Comparison of ENCODE assay signal across 8 cellular contexts in the genomic region with DNA sequence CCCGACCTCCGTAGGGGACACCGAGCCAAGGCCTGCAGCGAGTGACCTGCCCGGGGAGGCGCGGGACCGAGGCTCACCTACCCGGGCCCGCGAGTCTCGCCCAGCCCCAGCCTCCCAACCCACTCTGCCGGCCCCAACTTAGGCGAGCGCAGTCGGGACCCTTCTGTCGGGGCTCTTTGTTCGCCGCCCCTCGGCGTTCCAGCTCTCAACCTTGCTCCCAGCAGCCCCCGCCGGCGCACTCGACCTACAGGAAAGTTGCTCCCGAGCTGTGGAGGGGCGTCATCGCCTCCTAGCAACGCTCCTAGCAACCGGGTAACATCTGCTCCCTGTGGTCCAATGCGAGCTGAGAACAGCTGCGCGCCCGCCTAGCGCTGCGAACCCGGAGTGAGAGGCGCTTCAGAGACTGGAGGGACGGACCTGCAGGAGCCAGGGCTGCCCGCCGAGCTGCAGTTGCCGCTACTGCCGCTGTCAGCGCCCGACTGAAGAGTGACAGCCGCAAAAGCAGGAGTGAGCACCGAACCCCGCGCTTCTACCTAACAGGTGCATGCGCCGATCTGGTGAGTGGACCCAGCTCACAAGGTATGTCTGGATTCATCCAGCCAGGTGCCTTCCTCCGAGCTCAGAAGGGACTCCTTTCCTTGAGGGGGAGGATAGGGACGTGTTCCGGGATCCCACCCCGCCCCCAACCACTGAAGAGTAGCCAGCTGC.
DNase-seq lines count a peak whose midpoint lies in the region; ATAC-seq, FAIRE-seq and TF ChIP-seq lines count a peak whose summit lies in the region.

No MANE protein-coding gene starts in this region.

- no peak overlapping the region for H3K4me2 ChIP-seq in endothelial cell of umbilical vein (ENCODE audit: insufficient read depth, low read length)

- H4K20me1 ChIP-seq in endothelial cell of umbilical vein (replicated peaks; ENCODE audit: control insufficient read depth, extremely low read depth, insufficient read depth, low read length), result no peaks in the 10 kb centered on the region

- no peaks in the 10 kb centered on the region for H3K79me2 ChIP-seq in endothelial cell of umbilical vein (ENCODE audit: control insufficient read depth, insufficient read depth, low read length)

- H3K9me1 ChIP-seq in endothelial cell of umbilical vein (replicated peaks; ENCODE audit: control insufficient read depth, extremely low read depth, insufficient read depth, low read length), result no peaks in the 10 kb centered on the region

- no peak overlapping the region for H3K27ac ChIP-seq in endothelial cell of umbilical vein (ENCODE audit: insufficient read depth, low read depth, low read length)

- H3K9ac ChIP-seq in endothelial cell of umbilical vein (replicated peaks; ENCODE audit: extremely low read depth, insufficient read depth, low read length), result no peak overlapping the region

- no peaks in the 10 kb centered on the region for H3K4me1 ChIP-seq in endothelial cell of umbilical vein (ENCODE audit: control insufficient read depth, extremely low read depth, insufficient read depth, low read length)
- no peaks in the 10 kb centered on the region for H3K4me1 ChIP-seq in mononuclear cell (ENCODE audit: insufficient read depth, low read length)

- in situ Hi-C loops in GM13976 (cut with MboI; ENCODE audit: low sequenced_read_pairs, unreplicated experiment), result no loop called here

- peak; percentile 89 for ATAC-seq in HG02943 (IDR thresholded peaks at IDR 0.05; ENCODE audit: low read depth, unreplicated experiment)

- POLR2A ChIA-PET in endothelial cell of umbilical vein (lab: Charles Lee), result no interaction called here

- H3K4me3 ChIP-seq in endothelial cell of umbilical vein (replicated peaks in 1 of 3; ENCODE audit: insufficient read depth in 1 of 3, low read depth in 1 of 3, low read length in 3 of 3) (no peak overlapping the region), mononuclear cell (ENCODE audit: low read length) (peak overlapping the region; percentile 24)

- no peaks in the 10 kb centered on the region for H3K36me3 ChIP-seq in endothelial cell of umbilical vein (ENCODE audit: control insufficient read depth in 2 of 2, extremely low read depth in 1 of 2, insufficient read depth in 2 of 2, low read length in 2 of 2)

- TF ChIP-seq CTCF in GM13976 (IDR thresholded peaks at IDR 0.05; ENCODE audit: borderline replicate concordance, control extremely low read depth, extremely low read depth, insufficient read depth, missing control alignments) (peak; percentile 37), endothelial cell of umbilical vein (IDR thresholded peaks at IDR 0.05; ENCODE audit: extremely low read depth in 1 of 2, insufficient read depth in 1 of 2, low read depth in 1 of 2, low read length in 2 of 2) (peak; percentile 18 to 42)

- no peak for TF ChIP-seq POLR2A in endothelial cell of umbilical vein (IDR thresholded peaks at IDR 0.05; ENCODE audit: low read depth, low read length)

- BruUV-seq in endothelial cell of umbilical vein (replicated peaks; lab: Mats Ljungman, UMichigan), result no TSS peak

- no peaks in the 10 kb centered on the region for H3K9me3 ChIP-seq in endothelial cell of umbilical vein (replicated peaks; ENCODE audit: control insufficient read depth, insufficient read depth, low read length)
- H3K9me3 ChIP-seq in mononuclear cell (ENCODE audit: low read depth, low read length), result no peaks in the 10 kb centered on the region

- intact Hi-C loops in endothelial cell of umbilical vein (cut with micrococcal nuclease), result no loop called here

- DNase-seq in GM13976 (ENCODE audit: low spot score) (peak; percentile 83), NCI-H2196 (lab: John Stamatoyannopoulos, UW; ENCODE audit: unreplicated experiment) (peak; percentile 63), endothelial cell of umbilical vein (ENCODE audit: low read depth, low spot score) (peak; percentile 60), AML-193 (lab: John Stamatoyannopoulos, UW) (no peak)
- peak; percentile 53 for DNase-seq in activated CD8-positive, alpha-beta memory T cell treated with anti-CD3 and anti-CD28 coated beads, Interleukin-2, amount 50 U/mL, for 4 hours
- DNase-seq in stimulated activated CD8-positive, alpha-beta memory T cell treated with anti-CD3 and anti-CD28 coated beads, Interleukin-2, amount 100 ng/mL, for 1 hour (ENCODE audit: low read depth in 2 of 2), result peak; percentile 5 to 27

- FAIRE-seq in endothelial cell of umbilical vein (lab: Jason Lieb, UNC), result peak; percentile 28

- no peak overlapping the region for H2AFZ ChIP-seq in endothelial cell of umbilical vein (ENCODE audit: low read depth, low read length)

- H3K27me3 ChIP-seq in endothelial cell of umbilical vein (ENCODE audit: control insufficient read depth in 2 of 2, insufficient read depth in 2 of 2, low read length in 2 of 2) (peaks cover 49 to 73% of the 10 kb centered on the region in 2 experiments), mononuclear cell (ENCODE audit: insufficient read depth, low read length) (peaks cover 59% of the 10 kb centered on the region)

- dilution Hi-C loops in endothelial cell of umbilical vein (cut with MboI; ENCODE audit: extremely low pct_ligation_motif_present, low sequenced_read_pairs), result no loop called here

- CTCF ChIA-PET in endothelial cell of umbilical vein (lab: Charles Lee), result interaction anchor here (0.9 to 2.1 kb wide), 3 partner anchors 9 to 12 kb away, joined by 3 to 11 read pairs (median 4); no protein-coding TSS in a partner anchor

TF ChIP-seq in endothelial cell of umbilical vein, 7 proteins besides CTCF, POLR2A, EP300 and RAD21:
- TF ChIP-seq POLR2AphosphoS5 (IDR thresholded peaks at IDR 0.05; ENCODE audit: insufficient read depth, low read depth, low read length), result no peak
- peak; percentile 88 for TF ChIP-seq EZH2 (IDR thresholded peaks at IDR 0.05; ENCODE audit: borderline replicate concordance, low read depth, low read length, severe bottlenecking)

Comparison
In these comparisons a context has a peak if more than half of its experiments do, and no peak if none do; other contexts are left out.
1. DNase-seq: peak in GM13976 (single experiment), NCI-H2196 (single experiment), activated CD8-positive, alpha-beta memory T cell treated with anti-CD3 and anti-CD28 coated beads, Interleukin-2, amount 50 U/mL, for 4 hours (single experiment), endothelial cell of umbilical vein (single experiment) and stimulated activated CD8-positive, alpha-beta memory T cell treated with anti-CD3 and anti-CD28 coated beads, Interleukin-2, amount 100 ng/mL, for 1 hour (2 of 2); none in AML-193 (0 of 2).